Comparison of ENCODE assay signal across 30 cellular contexts in genomic region chr14:22630486-22630885, GRCh38. TPM values are rescaled to one million over a fixed set of nuclear protein-coding genes. Genes with fewer than 3 reads are reported as not detected.
DNase-seq lines count a peak whose midpoint lies in the region; ATAC-seq and TF ChIP-seq lines count a peak whose summit lies in the region.
"Had no signal": no experiment of that assay in that cellular context is flagged by ENCODE, and none has a peak within 500 bp of the region (broad histone marks: within the 10 kb centered on the region; RNA-seq: fewer than 3 reads in every experiment).

No MANE protein-coding gene starts in this region.

- no peak overlapping the region for H3K9ac ChIP-seq in BLaER1 treated with 17β-estradiol and CSF1 and Interleukin-3, amounts not matched to agents 10 nM and 100 nM

- TF ChIP-seq CTCF in A673 (conservative IDR thresholded peaks at IDR 0.05; ENCODE audit: low read depth, low read length) = no peak

- no peaks in the 10 kb centered on the region for H3K27me3 ChIP-seq in BLaER1 treated with 17β-estradiol and CSF1 and Interleukin-3, amounts not matched to agents 10 nM and 100 nM
- H3K27me3 ChIP-seq in A673 (replicated peaks; ENCODE audit: insufficient read depth, low read depth, low read length, poor library complexity) = no peaks in the 10 kb centered on the region
- H3K27me3 ChIP-seq: ascending aorta, right lobe of liver, vagina had no signal

- intact Hi-C loops in A673 (cut with micrococcal nuclease; ENCODE audit: unreplicated experiment) = no loop called here

- CTCF ChIA-PET in A673 (lab: Charles Lee) = interaction anchor here (0.6 kb wide), 1 partner anchor 192 kb away, joined by 3 read pairs; no protein-coding TSS in a partner anchor

- peaks cover 11 to 83% (median 38%) of the 10 kb centered on the region in 10 experiments; a peak in 19 of 20 replicates for H3K4me1 ChIP-seq in BLaER1 treated with 17β-estradiol and CSF1 and Interleukin-3, amounts not matched to agents 10 nM and 100 nM
- H3K4me1 ChIP-seq in A673 (ENCODE audit: insufficient read depth, low read length, poor library complexity, severe bottlenecking) = no peaks in the 10 kb centered on the region
- H3K4me1 ChIP-seq: ascending aorta, right lobe of liver, vagina had no signal

- DNase-seq in M059J (ENCODE audit: low read depth) = peak; percentile 85
- DNase-seq in fibroblast of gingiva (ENCODE audit: low read depth) = peak; percentile 72
- DNase-seq in skeletal muscle cell (ENCODE audit: low read depth) = peak; percentile 94
- no peak for DNase-seq in caudate nucleus (lab: John Stamatoyannopoulos, UW)
- DNase-seq in activated CD8-positive, alpha-beta memory T cell treated with anti-CD3 and anti-CD28 coated beads, Interleukin-2, amount 50 U/mL, for 4 hours = no peak
- no peak for DNase-seq in A673 (ENCODE audit: low spot score)
- DNase-seq: activated CD4-positive, alpha-beta T cell treated with anti-CD3 and anti-CD28 coated beads, Interleukin-2, amount 50 U/mL, for 1 hour; AML-193; DMS53; effector CD4-positive, alpha-beta T cell; H9; islet precursor cell; left ventricle myocardium superior; NCI-H1105 treated with DMSO at 0.1 percent for 48 hours; NCI-H2029 treated with DMSO at 0.1 percent for 48 hours; NCI-H345; NCI-H774; posterior cingulate gyrus; right lobe of liver; stimulated activated naive CD8-positive, alpha-beta T cell treated with anti-CD3 and anti-CD28 coated beads, Interleukin-15, Interleukin-2, amounts not matched to agents 100 U/mL and 50 U/mL, for 24 hours had no signal

- BruUV-seq in A673 (replicated peaks; lab: Mats Ljungman, UMichigan) = no TSS peak

- H3K4me3 ChIP-seq in BLaER1 treated with 17β-estradiol and CSF1 and Interleukin-3, amounts not matched to agents 10 nM and 100 nM = peak overlapping the region in 2 of 10 experiments; percentile 6 to 29; a peak in 2 of 20 replicates
- H3K4me3 ChIP-seq in skeletal muscle cell (ENCODE audit: low read depth, low read length) (no peak overlapping the region), A673 (ENCODE audit: low read depth, low read length, poor library complexity, severe bottlenecking) (no peak overlapping the region)
- H3K4me3 ChIP-seq: ascending aorta, GM12878, right lobe of liver, vagina had no signal

- peaks cover 45 to 64% (median 56%) of the 10 kb centered on the region in 11 experiments for H3K9me3 ChIP-seq in BLaER1 treated with 17β-estradiol and CSF1 and Interleukin-3, amounts not matched to agents 10 nM and 100 nM (replicated peaks in 1 of 11)
- no peaks in the 10 kb centered on the region for H3K9me3 ChIP-seq in A673 (ENCODE audit: low read depth, low read length, poor library complexity, severe bottlenecking)
- H3K9me3 ChIP-seq: ascending aorta, right lobe of liver, vagina had no signal

- POLR2A ChIA-PET in A673 (lab: Charles Lee; ENCODE audit: low non-redundant PET) = interaction anchor here (0.7 kb wide), 1 partner anchor 588 kb away, joined by 3 read pairs; no protein-coding TSS in a partner anchor

- H3K36me3 ChIP-seq in BLaER1 treated with 17β-estradiol and CSF1 and Interleukin-3, amounts not matched to agents 10 nM and 100 nM = peaks cover 0 to 10% (median 0%) of the 10 kb centered on the region in 11 experiments; a peak in 4 of 22 replicates
- H3K36me3 ChIP-seq in A673 (ENCODE audit: insufficient read depth, low read length, poor library complexity, severe bottlenecking) = no peaks in the 10 kb centered on the region
- H3K36me3 ChIP-seq: ascending aorta, right lobe of liver, vagina had no signal

- peak overlapping the region in 1 of 11 experiments; percentile 4; a peak in 1 of 22 replicates for H3K27ac ChIP-seq in BLaER1 treated with 17β-estradiol and CSF1 and Interleukin-3, amounts not matched to agents 10 nM and 100 nM
- H3K27ac ChIP-seq in caudate nucleus (ENCODE audit: low read depth, low read length) = no peak overlapping the region
- no peak overlapping the region for H3K27ac ChIP-seq in A673 (ENCODE audit: low read depth, low read length, poor library complexity, severe bottlenecking)
- H3K27ac ChIP-seq: ascending aorta, epithelial cell of prostate, right lobe of liver, vagina, VCaP had no signal

- no peaks in the 10 kb centered on the region for H4K20me1 ChIP-seq in BLaER1 treated with 17β-estradiol and CSF1 and Interleukin-3, amounts not matched to agents 10 nM and 100 nM

- peak overlapping the region in 6 of 11 experiments; percentile 9 to 43 (median 35); a peak in 10 of 22 replicates for H3K4me2 ChIP-seq in BLaER1 treated with 17β-estradiol and CSF1 and Interleukin-3, amounts not matched to agents 10 nM and 100 nM

- no peak for ATAC-seq in HG03342 (IDR thresholded peaks at IDR 0.05; ENCODE audit: unreplicated experiment)
- ATAC-seq: GM12878; left ventricle myocardium superior; right lobe of liver; Right ventricle myocardium inferior; stimulated activated naive CD8-positive, alpha-beta T cell treated with anti-CD3 and anti-CD28 coated beads, Interleukin-15, Interleukin-2, amounts not matched to agents 100 U/mL and 50 U/mL, for 24 hours had no signal

RNA-seq across cellular contexts. Expression of gene OR6J1, which starts 13.7 kb away (rescaled TPM):
- not detected in 2 replicates for total RNA-seq in M059J (2014; rRNA removed; shearing (Covaris generic))
- not detected in 2 replicates for total RNA-seq in A673 (2021)
- total RNA-seq: ascending aorta, GM12878, H9, left ventricle myocardium superior, mononuclear cell, OCI-LY7, right lobe of liver, Right ventricle myocardium inferior, vagina had no signal

RNA-seq across cellular contexts. Expression of gene ABHD4, which starts 32.4 kb away (rescaled TPM):
- total RNA-seq in M059J (2014; rRNA removed; shearing (Covaris generic)) = 21.7 and 30.5 TPM in 2 replicates
- total RNA-seq in A673 (2021) = 36.6 and 40.7 TPM in 2 replicates

RNA-seq across cellular contexts. Expression of gene DAD1, which starts 41.5 kb away (rescaled TPM):
- total RNA-seq in M059J (2014; rRNA removed; shearing (Covaris generic)) = 515 and 811 TPM in 2 replicates
- 224 and 261 TPM in 2 replicates for total RNA-seq in A673 (2021)

Comparison
In these comparisons a context has a peak if more than half of its experiments do, and no peak if none do; other contexts are left out.
1. DNase-seq: peak in M059J (single experiment), fibroblast of gingiva (single experiment) and skeletal muscle cell (single experiment); none in caudate nucleus (0 of 61), activated CD8-positive, alpha-beta memory T cell treated with anti-CD3 and anti-CD28 coated beads, Interleukin-2, amount 50 U/mL, for 4 hours (single experiment) and A673 (single experiment).